2 cellular contexts compared by ENCODE assay signal in the genomic region with DNA sequence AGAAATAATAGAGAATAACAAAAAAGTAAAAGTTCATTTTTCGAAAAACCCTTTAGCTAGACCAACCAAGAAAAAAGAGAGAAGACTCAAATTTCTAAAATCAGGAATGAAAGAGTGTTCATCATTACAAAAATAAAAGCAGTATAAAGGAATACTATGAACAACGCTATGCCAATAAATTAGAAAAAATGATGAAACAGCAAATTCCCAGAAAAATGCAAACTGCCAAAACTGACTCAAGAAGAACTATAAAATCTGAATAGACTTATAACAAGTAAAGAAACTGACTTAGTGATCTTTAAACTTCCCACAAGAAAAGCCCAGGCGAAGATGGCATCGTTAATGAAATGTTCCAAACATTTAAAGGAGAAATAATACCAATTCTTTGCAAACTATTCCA.
TF ChIP-seq lines count a peak whose summit lies in the region.

No MANE protein-coding gene starts in this region.

TF ChIP-seq in IMR-90, 13 proteins besides CTCF, POLR2A, EP300 and RAD21:
- TF ChIP-seq MAFK (IDR thresholded peaks at IDR 0.05; ENCODE audit: low read depth, low read length) (peak; percentile 72), RFX5 (IDR thresholded peaks at IDR 0.05; ENCODE audit: low read depth, low read length) (no peak), SMC3 (IDR thresholded peaks at IDR 0.05; ENCODE audit: low read depth, low read length) (no peak)

TF ChIP-seq in K562, 482 proteins besides CTCF, POLR2A, EP300 and RAD21:
- TF ChIP-seq MAFK (IDR thresholded peaks at IDR 0.05; ENCODE audit: low read length) (peak; percentile 11; the same call in 1 of the 2 replicates), ZNF316 (IDR thresholded peaks at IDR 0.05) (peak; percentile 82), C11orf30 (IDR thresholded peaks at IDR 0.05; ENCODE audit: low read depth) (peak; percentile 62), ZNF140 (CRISPR knock-in tag; IDR thresholded peaks at IDR 0.05) (no peak), MAFF (IDR thresholded peaks at IDR 0.05; ENCODE audit: low read length) (peak; percentile 25)
